Comparison of ENCODE assay signal across 18 cellular contexts in the genomic region with DNA sequence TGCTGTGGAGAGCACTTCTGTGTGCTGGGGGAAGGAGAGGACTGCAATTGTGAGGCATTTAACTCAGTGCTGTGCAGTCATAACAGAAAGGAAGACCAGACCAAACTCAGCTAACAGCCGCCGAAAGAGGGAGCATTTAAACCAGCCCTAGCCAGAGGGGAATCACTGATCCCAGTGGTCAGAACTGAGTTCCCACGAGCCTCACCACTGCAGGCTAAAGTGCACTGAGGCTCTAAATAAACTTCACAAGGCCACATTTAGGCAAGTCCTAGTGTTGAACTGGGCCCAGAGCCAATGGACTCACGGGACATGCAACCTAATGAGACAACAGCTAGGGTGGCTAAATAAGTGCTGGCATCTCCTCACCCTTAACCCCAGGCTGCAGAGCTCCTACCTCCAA. TPM values are rescaled to one million over a fixed set of nuclear protein-coding genes. Genes with fewer than 3 reads are reported as not detected.
"Had no signal": no experiment of that assay in that cellular context is flagged by ENCODE, and none has a peak within 500 bp of the region (broad histone marks: within the 10 kb centered on the region; RNA-seq: fewer than 3 reads in every experiment).

No MANE protein-coding gene starts in this region.

- H3K4me1 Mint-ChIP-seq: activated naive CD4-positive, alpha-beta T cell treated with anti-CD3 and anti-CD28 coated beads, Interleukin-2, amount 50 U/mL, for 24 hours; naive thymus-derived CD4-positive, alpha-beta T cell had no signal

- H3K27ac ChIP-seq: adrenal gland had no signal

- H3K36me3 Mint-ChIP-seq: activated CD4-positive, alpha-beta memory T cell treated with anti-CD3 and anti-CD28 coated beads for 36 hours; activated naive CD4-positive, alpha-beta T cell treated with anti-CD3 and anti-CD28 coated beads, Interleukin-2, amount 50 U/mL, for 24 hours; naive thymus-derived CD4-positive, alpha-beta T cell; type B pancreatic cell had no signal

- H3K4me1 ChIP-seq: adrenal gland had no signal

- H3K27me3 Mint-ChIP-seq: activated CD4-positive, alpha-beta memory T cell treated with anti-CD3 and anti-CD28 coated beads for 36 hours; activated naive CD4-positive, alpha-beta T cell treated with anti-CD3 and anti-CD28 coated beads, Interleukin-2, amount 50 U/mL, for 24 hours; activated T-cell treated with anti-CD3 and anti-CD28 coated beads, Interleukin-2, amount 50 U/mL, for 24 hours had no signal

- H3K9me3 Mint-ChIP-seq: activated CD4-positive, alpha-beta memory T cell treated with anti-CD3 and anti-CD28 coated beads for 36 hours; activated naive CD4-positive, alpha-beta T cell treated with anti-CD3 and anti-CD28 coated beads, Interleukin-2, amount 50 U/mL, for 24 hours; activated T-cell treated with anti-CD3 and anti-CD28 coated beads, Interleukin-2, amount 50 U/mL, for 24 hours; type B pancreatic cell had no signal

- H3K4me3 ChIP-seq: adrenal gland had no signal

- DNase-seq: activated CD4-positive, alpha-beta memory T cell treated with anti-CD3 and anti-CD28 coated beads for 36 hours; activated CD4-positive, alpha-beta T cell treated with anti-CD3 and anti-CD28 coated beads for 1 hour; activated effector memory CD4-positive, alpha-beta T cell treated with anti-CD3 and anti-CD28 coated beads, Interleukin-2, amount 50 U/mL, for 16 hours; activated T-cell treated with anti-CD3 and anti-CD28 coated beads, Interleukin-2, amount 50 U/mL, for 24 hours; adrenal gland; hippocampal formation; naive thymus-derived CD4-positive, alpha-beta T cell; small intestine; stimulated activated CD4-positive, alpha-beta T cell treated with anti-CD3 and anti-CD28 coated beads, Interleukin-4, amount 100 ng/mL, for 24 hours; stimulated activated naive CD4-positive, alpha-beta T cell treated with Interleukin-2 at 50 U/mL for 16 hours; substantia nigra; T-helper 1 cell; T1000 had no signal

- H3K36me3 ChIP-seq: adrenal gland had no signal

- ATAC-seq: naive thymus-derived CD4-positive, alpha-beta T cell had no signal

- H3K27ac Mint-ChIP-seq: activated CD4-positive, alpha-beta memory T cell treated with anti-CD3 and anti-CD28 coated beads for 36 hours; activated naive CD4-positive, alpha-beta T cell treated with anti-CD3 and anti-CD28 coated beads, Interleukin-2, amount 50 U/mL, for 24 hours; activated T-cell treated with anti-CD3 and anti-CD28 coated beads, Interleukin-2, amount 50 U/mL, for 24 hours; naive thymus-derived CD4-positive, alpha-beta T cell; type B pancreatic cell had no signal

- H3K4me3 Mint-ChIP-seq: activated CD4-positive, alpha-beta memory T cell treated with anti-CD3 and anti-CD28 coated beads for 36 hours; activated naive CD4-positive, alpha-beta T cell treated with anti-CD3 and anti-CD28 coated beads, Interleukin-2, amount 50 U/mL, for 24 hours; activated T-cell treated with anti-CD3 and anti-CD28 coated beads, Interleukin-2, amount 50 U/mL, for 24 hours; naive thymus-derived CD4-positive, alpha-beta T cell; type B pancreatic cell had no signal

- H3K9me3 ChIP-seq: adrenal gland had no signal

- H3K27me3 ChIP-seq: adrenal gland had no signal

RNA-seq across cellular contexts. Expression of a gene that starts 20.4 kb away (rescaled TPM):
- total RNA-seq: activated CD4-positive, alpha-beta memory T cell treated with anti-CD3 and anti-CD28 coated beads for 36 hours; adrenal gland; lung microvascular endothelial cell; mononuclear cell; naive thymus-derived CD4-positive, alpha-beta T cell; renal cortical epithelial cell had no signal
